In the genomic region with DNA sequence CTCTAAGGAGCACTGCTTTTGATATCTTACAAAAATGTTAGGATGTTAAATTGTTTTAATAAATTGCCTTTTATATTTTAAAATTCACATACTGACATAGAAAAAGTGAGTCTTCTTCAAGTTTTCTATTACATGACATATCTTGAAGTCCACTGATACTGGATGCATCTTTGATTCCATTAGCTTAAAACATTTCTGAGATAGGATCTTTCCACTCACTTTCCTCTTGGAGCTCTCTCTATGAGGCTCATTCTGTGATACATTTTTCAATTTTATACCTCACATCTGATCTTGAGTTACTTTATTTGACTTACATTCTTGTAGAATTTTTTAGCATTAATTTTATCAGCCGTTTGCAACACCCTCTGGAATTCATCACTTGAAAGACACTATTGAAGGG, we compare ENCODE assay signal across 8 cellular contexts.
"Had no signal": no experiment of that assay in that cellular context is flagged by ENCODE, and none has a peak within 500 bp of the region (broad histone marks: within the 10 kb centered on the region; RNA-seq: fewer than 3 reads in every experiment).

No MANE protein-coding gene starts in this region.

- H3K27me3 Mint-ChIP-seq: IgD-negative memory B cell had no signal

- H3K27ac Mint-ChIP-seq: IgD-negative memory B cell had no signal

- H3K27ac ChIP-seq: HL-60 had no signal

- FAIRE-seq: HepG2, HTR-8/SVneo, K562 had no signal

- H3K4me3 ChIP-seq: K562 had no signal

- H3K4me3 Mint-ChIP-seq: IgD-negative memory B cell had no signal

- ATAC-seq: HepG2, K562 had no signal

- H3K4me1 Mint-ChIP-seq: IgD-negative memory B cell had no signal

- DNase-seq: IMR-90, KBM-7, KG1 had no signal
